1 cellular context compared by ENCODE assay signal in the genomic region with DNA sequence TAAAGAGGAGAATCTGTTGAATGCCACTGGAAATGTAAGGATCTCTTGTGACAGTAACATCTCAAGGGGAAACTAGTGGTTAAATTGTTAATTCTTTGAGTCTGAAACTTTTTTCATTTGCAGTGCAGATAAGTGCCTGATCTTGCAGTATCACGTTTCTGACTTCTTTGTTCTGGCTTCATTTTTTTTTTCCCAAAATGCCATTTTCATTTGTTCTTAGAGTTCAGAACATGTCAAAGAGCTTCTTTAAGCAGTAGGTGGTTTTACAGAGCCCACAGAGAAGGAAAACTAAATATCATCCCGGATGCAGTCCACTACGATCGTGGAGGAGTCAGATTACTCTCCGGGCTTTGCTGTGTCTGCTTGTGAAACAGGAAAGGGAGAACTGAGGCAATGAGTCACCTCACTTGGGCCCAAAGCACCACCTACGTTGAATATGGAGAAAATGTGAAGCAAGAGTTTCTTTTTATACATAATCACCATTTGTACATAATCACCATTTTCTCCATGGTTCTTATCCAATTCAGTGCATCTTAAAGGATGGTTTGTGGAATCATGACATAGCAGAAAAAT.
TF ChIP-seq lines count a peak whose summit lies in the region.

No MANE protein-coding gene starts in this region.

TF ChIP-seq in H1, 55 proteins besides CTCF, POLR2A, EP300 and RAD21:
- TF ChIP-seq BACH1 (IDR thresholded peaks at IDR 0.05; ENCODE audit: low read length), result 0 out of 2 replicates have a peak, but pooled peaks have one; percentile 21
- TF ChIP-seq CBX8 (IDR thresholded peaks at IDR 0.05; ENCODE audit: borderline replicate concordance, low read depth, low read length), result no peak
